ENCODE assay signal across 2 cellular contexts in the genomic region with DNA sequence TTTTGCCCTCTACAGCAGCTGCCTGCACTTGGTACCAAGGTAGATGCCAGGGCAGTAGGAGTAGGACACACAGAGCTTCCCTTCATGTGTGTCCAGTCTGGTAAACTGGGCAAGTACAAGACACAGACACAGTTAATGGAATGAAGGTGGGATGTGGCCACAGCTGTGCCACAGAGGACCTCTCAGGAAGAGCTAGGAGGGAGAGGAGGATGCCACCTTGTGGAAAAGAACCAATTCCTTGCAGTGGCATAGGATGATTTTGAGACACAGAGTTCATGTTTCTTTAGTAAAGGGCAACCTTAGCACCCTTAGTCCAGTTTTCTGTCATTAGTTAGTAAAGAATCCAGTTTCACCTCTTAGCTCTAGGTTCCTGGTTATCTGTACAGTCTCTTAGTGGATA.
TF ChIP-seq lines count a peak whose summit lies in the region.

No MANE protein-coding gene starts in this region.

TF ChIP-seq in Ishikawa, 13 proteins besides CTCF, POLR2A, EP300 and RAD21 (continued from another document):
- TF ChIP-seq, protein P1, sequence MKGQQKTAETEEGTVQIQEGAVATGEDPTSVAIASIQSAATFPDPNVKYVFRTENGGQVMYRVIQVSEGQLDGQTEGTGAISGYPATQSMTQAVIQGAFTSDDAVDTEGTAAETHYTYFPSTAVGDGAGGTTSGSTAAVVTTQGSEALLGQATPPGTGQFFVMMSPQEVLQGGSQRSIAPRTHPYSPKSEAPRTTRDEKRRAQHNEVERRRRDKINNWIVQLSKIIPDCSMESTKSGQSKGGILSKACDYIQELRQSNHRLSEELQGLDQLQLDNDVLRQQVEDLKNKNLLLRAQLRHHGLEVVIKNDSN (IDR thresholded peaks at IDR 0.05) = no peak
- TF ChIP-seq, protein P2, sequence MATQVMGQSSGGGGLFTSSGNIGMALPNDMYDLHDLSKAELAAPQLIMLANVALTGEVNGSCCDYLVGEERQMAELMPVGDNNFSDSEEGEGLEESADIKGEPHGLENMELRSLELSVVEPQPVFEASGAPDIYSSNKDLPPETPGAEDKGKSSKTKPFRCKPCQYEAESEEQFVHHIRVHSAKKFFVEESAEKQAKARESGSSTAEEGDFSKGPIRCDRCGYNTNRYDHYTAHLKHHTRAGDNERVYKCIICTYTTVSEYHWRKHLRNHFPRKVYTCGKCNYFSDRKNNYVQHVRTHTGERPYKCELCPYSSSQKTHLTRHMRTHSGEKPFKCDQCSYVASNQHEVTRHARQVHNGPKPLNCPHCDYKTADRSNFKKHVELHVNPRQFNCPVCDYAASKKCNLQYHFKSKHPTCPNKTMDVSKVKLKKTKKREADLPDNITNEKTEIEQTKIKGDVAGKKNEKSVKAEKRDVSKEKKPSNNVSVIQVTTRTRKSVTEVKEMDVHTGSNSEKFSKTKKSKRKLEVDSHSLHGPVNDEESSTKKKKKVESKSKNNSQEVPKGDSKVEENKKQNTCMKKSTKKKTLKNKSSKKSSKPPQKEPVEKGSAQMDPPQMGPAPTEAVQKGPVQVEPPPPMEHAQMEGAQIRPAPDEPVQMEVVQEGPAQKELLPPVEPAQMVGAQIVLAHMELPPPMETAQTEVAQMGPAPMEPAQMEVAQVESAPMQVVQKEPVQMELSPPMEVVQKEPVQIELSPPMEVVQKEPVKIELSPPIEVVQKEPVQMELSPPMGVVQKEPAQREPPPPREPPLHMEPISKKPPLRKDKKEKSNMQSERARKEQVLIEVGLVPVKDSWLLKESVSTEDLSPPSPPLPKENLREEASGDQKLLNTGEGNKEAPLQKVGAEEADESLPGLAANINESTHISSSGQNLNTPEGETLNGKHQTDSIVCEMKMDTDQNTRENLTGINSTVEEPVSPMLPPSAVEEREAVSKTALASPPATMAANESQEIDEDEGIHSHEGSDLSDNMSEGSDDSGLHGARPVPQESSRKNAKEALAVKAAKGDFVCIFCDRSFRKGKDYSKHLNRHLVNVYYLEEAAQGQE (IDR thresholded peaks at IDR 0.05; ENCODE audit: low read depth) = no peak
- TF ChIP-seq TEAD4 (IDR thresholded peaks at IDR 0.05) (no peak), TCF12 (IDR thresholded peaks at IDR 0.05; ENCODE audit: low read depth) (no peak)

TF ChIP-seq in K562, 482 proteins besides CTCF, POLR2A, EP300 and RAD21 (continued from another document):
- no peak for TF ChIP-seq USF2 (CRISPR knock-in tag; IDR thresholded peaks at IDR 0.05)
- TF ChIP-seq ZNF12 (CRISPR knock-in tag; IDR thresholded peaks at IDR 0.05) = no peak
- TF ChIP-seq, protein P3, sequence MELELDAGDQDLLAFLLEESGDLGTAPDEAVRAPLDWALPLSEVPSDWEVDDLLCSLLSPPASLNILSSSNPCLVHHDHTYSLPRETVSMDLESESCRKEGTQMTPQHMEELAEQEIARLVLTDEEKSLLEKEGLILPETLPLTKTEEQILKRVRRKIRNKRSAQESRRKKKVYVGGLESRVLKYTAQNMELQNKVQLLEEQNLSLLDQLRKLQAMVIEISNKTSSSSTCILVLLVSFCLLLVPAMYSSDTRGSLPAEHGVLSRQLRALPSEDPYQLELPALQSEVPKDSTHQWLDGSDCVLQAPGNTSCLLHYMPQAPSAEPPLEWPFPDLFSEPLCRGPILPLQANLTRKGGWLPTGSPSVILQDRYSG (tag; conservative IDR thresholded peaks at IDR 0.05; ENCODE audit: low read depth) = no peak
- TF ChIP-seq PHB (CRISPR knock-in tag; IDR thresholded peaks at IDR 0.05) = no peak
- no peak for TF ChIP-seq HOXB6 (CRISPR knock-in tag; IDR thresholded peaks at IDR 0.05; ENCODE audit: borderline replicate concordance)
- no peak for TF ChIP-seq ZNF586 (CRISPR knock-in tag; conservative IDR thresholded peaks at IDR 0.05)
- TF ChIP-seq MCM5 (IDR thresholded peaks at IDR 0.05; ENCODE audit: low read depth) = no peak
- TF ChIP-seq TCF7 (IDR thresholded peaks at IDR 0.05; ENCODE audit: borderline replicate concordance) = no peak
